13 cellular contexts compared by ENCODE assay signal in the genomic region with DNA sequence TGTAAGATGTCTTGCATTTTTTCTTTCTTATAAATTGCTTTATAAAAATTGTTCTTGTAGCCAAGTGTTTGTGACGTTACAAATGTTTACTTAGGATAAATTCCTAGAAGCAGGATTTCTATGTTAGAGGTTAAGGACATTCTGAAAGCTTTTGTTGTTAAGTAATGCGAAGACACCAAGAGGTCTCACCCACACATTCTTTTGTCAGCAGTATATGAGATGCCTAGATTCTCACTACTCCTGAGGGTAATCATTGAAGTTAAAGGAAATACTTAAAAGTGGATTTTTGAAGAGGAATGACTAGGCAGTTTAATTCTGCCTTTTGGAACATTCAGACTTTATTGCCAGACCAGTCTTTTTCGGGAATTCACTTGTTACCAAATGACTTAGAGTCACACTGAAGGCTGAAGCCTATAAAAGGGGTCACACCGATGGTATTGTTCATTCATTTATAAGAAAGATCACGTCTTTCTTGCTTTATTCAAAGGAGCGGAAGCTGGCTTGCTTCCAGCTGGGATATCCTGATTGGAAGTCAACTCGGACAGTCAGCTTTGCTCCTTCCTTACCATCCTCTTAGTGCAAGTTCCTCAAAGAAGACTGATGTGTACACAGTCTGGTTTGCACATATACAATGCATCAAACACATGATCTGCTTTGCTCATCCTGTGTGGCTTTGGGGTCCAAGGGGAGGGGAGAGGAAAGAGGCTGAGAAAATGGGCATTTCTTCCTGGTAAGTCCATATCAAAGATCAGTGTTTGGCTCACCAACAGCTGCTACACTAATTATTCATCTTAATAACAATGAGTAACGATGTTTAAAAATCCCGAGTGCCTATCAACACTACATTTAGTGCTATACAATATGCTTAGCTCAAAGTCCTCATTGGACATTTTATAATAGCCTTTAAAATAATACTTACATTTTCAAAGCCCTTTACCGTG.
DNase-seq lines count a peak whose midpoint lies in the region; ATAC-seq and TF ChIP-seq lines count a peak whose summit lies in the region.
"Had no signal": no experiment of that assay in that cellular context is flagged by ENCODE, and none has a peak within 500 bp of the region (broad histone marks: within the 10 kb centered on the region; RNA-seq: fewer than 3 reads in every experiment).

No MANE protein-coding gene starts in this region.

- intact Hi-C loops in adrenal gland (cut with DNase I): loop anchor here in 1 of 2 donors (5.0 kb wide), 1 partner anchor 978 kb away; no protein-coding TSS in a partner anchor

- no peak overlapping the region for H3K4me3 Mint-ChIP-seq in activated T-cell treated with anti-CD3 and anti-CD28 coated beads, Interleukin-2, amount 50 U/mL, for 4 hours

- H3K27me3 ChIP-seq in adrenal gland: no peaks in the 10 kb centered on the region
- no peaks in the 10 kb centered on the region for H3K27me3 ChIP-seq in skeletal muscle tissue (ENCODE audit: control insufficient read depth in 3 of 3, insufficient read depth in 3 of 3, low read length in 3 of 3)
- H3K27me3 ChIP-seq: hepatocyte, upper lobe of right lung had no signal

- no peaks in the 10 kb centered on the region for H3K9me3 Mint-ChIP-seq in activated T-cell treated with anti-CD3 and anti-CD28 coated beads, Interleukin-2, amount 50 U/mL, for 4 hours

- peak; percentile 26 for DNase-seq in HFF-Myc (ENCODE audit: extremely low read depth, low read depth)
- peak in 3 of 7 donors; percentile 28 to 64 (median 42) for DNase-seq in adrenal gland
- peak; percentile 42 for DNase-seq in glomerular endothelial cell (ENCODE audit: extremely low read depth, low read depth, low spot score)
- no peak for DNase-seq in amygdala (lab: John Stamatoyannopoulos, UW)
- DNase-seq in activated T-cell treated with anti-CD3 and anti-CD28 coated beads, Interleukin-2, amount 50 U/mL, for 4 hours: no peak
- DNase-seq: activated CD8-positive, alpha-beta memory T cell treated with anti-CD3 and anti-CD28 coated beads, Interleukin-2, amount 50 U/mL, for 4 hours; NCI-H774; stimulated activated CD4-positive, alpha-beta T cell treated with anti-CD3 and anti-CD28 coated beads, Interleukin-4, amount 100 ng/mL, for 4 hours; upper lobe of right lung had no signal

- H3K27ac ChIP-seq in adrenal gland: peak overlapping the region in 3 of 5 donors; percentile 36 to 91 (median 48)
- peak overlapping the region; percentile 7 for H3K27ac ChIP-seq in skeletal muscle tissue (ENCODE audit: low read depth, low read length)
- H3K27ac ChIP-seq: cardiac muscle cell, hepatocyte, upper lobe of right lung had no signal

- H3K9me3 ChIP-seq in adrenal gland (replicated peaks in 1 of 3) (no peaks in the 10 kb centered on the region), skeletal muscle tissue (ENCODE audit: control insufficient read depth in 3 of 3, low read length in 3 of 3) (no peaks in the 10 kb centered on the region)
- H3K9me3 ChIP-seq: upper lobe of right lung had no signal

- no peak for TF ChIP-seq CTCF in HFF-Myc (IDR thresholded peaks at IDR 0.05; ENCODE audit: low read depth, low read length, missing control alignments)
- no peak for TF ChIP-seq CTCF in adrenal gland (IDR thresholded peaks at IDR 0.05)

- H3K36me3 Mint-ChIP-seq in activated T-cell treated with anti-CD3 and anti-CD28 coated beads, Interleukin-2, amount 50 U/mL, for 4 hours (ENCODE audit: insufficient read depth): no peaks in the 10 kb centered on the region

- no peak for ATAC-seq in GM21367 (IDR thresholded peaks at IDR 0.05; ENCODE audit: unreplicated experiment)
- no peak for ATAC-seq in activated T-cell treated with anti-CD3 and anti-CD28 coated beads, Interleukin-2, amount 50 U/mL, for 4 hours
- ATAC-seq: upper lobe of right lung had no signal

- peaks cover 1% of the 10 kb centered on the region for H3K4me1 Mint-ChIP-seq in activated T-cell treated with anti-CD3 and anti-CD28 coated beads, Interleukin-2, amount 50 U/mL, for 4 hours (ENCODE audit: low read depth)

- peaks cover 0 to 18% of the 10 kb centered on the region in 2 donors for H3K4me1 ChIP-seq in adrenal gland (replicated peaks in 1 of 2)
- H3K4me1 ChIP-seq in skeletal muscle tissue (ENCODE audit: control insufficient read depth in 3 of 3, insufficient read depth in 3 of 3, low read length in 3 of 3): peaks cover 0 to 4% (median 0%) of the 10 kb centered on the region in 3 donors

- H3K4me3 ChIP-seq in HFF-Myc (replicated peaks; ENCODE audit: low read depth, low read length): no peak overlapping the region
- H3K4me3 ChIP-seq in adrenal gland: no peak overlapping the region
- no peak overlapping the region for H3K4me3 ChIP-seq in skeletal muscle tissue (ENCODE audit: low read length in 3 of 3)
- H3K4me3 ChIP-seq: cardiac muscle cell, hepatocyte, upper lobe of right lung had no signal

- H3K36me3 ChIP-seq in adrenal gland (replicated peaks in 1 of 2) (no peaks in the 10 kb centered on the region), skeletal muscle tissue (ENCODE audit: control insufficient read depth in 3 of 3, insufficient read depth in 3 of 3, low read length in 3 of 3) (no peaks in the 10 kb centered on the region)
- H3K36me3 ChIP-seq: cardiac muscle cell, upper lobe of right lung had no signal

- no peak for TF ChIP-seq POLR2A in adrenal gland (IDR thresholded peaks at IDR 0.05)

- no peaks in the 10 kb centered on the region for H3K27me3 Mint-ChIP-seq in activated T-cell treated with anti-CD3 and anti-CD28 coated beads, Interleukin-2, amount 50 U/mL, for 4 hours (ENCODE audit: low read depth)

- no peak overlapping the region for H3K9ac ChIP-seq in skeletal muscle tissue (ENCODE audit: low read depth in 1 of 3, low read length in 3 of 3)

- WGBS in adrenal gland, 4 donors: 57 to 70% (median 64%) methylated on average over 10 of the region's 10 CpGs

Comparison
In these comparisons a context has a peak if more than half of its experiments do, and no peak if none do; other contexts are left out.
1. DNase-seq: peak in HFF-Myc (single experiment) and glomerular endothelial cell (single experiment); none in amygdala (0 of 56) and activated T-cell treated with anti-CD3 and anti-CD28 coated beads, Interleukin-2, amount 50 U/mL, for 4 hours (single experiment).